In the genomic region with DNA sequence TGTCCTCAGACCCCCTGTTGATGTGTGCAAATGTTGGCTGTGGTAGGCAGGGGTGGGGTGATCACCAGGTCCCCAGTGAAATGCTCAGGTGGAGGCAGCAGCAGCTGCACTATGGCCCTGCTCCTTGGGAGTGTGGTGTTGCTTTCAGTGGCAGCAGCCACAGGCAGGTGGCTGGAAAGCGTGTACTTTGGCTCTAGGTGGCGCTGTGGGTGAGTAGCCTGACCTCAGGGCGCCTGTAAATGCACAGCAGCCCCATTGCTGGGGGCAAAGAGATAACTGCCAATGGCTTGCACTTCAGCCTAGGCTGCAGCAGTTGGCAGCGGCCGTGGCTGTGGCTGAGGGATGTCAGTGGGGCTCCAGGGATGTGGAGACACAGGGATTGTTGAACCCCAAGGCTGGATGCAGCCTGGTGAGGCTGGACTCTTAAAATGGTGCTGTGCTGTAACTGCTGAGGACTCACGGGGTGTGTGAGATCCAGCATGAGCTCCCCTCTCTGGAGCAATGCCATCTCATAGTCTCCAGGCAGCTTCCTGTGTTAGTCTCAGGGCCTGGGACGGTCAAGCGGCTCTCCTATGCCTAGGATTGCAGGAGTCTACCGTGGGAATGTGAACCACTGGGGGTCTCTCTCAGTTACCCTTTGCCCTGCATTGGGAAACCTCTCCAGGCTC, we compare ENCODE assay signal across 1 cellular context.
TF ChIP-seq lines count a peak whose summit lies in the region.

No MANE protein-coding gene starts in this region.

TF ChIP-seq in GM23338, 12 proteins besides CTCF, POLR2A, EP300 and RAD21 (continued from another document):
- TF ChIP-seq, protein P1, sequence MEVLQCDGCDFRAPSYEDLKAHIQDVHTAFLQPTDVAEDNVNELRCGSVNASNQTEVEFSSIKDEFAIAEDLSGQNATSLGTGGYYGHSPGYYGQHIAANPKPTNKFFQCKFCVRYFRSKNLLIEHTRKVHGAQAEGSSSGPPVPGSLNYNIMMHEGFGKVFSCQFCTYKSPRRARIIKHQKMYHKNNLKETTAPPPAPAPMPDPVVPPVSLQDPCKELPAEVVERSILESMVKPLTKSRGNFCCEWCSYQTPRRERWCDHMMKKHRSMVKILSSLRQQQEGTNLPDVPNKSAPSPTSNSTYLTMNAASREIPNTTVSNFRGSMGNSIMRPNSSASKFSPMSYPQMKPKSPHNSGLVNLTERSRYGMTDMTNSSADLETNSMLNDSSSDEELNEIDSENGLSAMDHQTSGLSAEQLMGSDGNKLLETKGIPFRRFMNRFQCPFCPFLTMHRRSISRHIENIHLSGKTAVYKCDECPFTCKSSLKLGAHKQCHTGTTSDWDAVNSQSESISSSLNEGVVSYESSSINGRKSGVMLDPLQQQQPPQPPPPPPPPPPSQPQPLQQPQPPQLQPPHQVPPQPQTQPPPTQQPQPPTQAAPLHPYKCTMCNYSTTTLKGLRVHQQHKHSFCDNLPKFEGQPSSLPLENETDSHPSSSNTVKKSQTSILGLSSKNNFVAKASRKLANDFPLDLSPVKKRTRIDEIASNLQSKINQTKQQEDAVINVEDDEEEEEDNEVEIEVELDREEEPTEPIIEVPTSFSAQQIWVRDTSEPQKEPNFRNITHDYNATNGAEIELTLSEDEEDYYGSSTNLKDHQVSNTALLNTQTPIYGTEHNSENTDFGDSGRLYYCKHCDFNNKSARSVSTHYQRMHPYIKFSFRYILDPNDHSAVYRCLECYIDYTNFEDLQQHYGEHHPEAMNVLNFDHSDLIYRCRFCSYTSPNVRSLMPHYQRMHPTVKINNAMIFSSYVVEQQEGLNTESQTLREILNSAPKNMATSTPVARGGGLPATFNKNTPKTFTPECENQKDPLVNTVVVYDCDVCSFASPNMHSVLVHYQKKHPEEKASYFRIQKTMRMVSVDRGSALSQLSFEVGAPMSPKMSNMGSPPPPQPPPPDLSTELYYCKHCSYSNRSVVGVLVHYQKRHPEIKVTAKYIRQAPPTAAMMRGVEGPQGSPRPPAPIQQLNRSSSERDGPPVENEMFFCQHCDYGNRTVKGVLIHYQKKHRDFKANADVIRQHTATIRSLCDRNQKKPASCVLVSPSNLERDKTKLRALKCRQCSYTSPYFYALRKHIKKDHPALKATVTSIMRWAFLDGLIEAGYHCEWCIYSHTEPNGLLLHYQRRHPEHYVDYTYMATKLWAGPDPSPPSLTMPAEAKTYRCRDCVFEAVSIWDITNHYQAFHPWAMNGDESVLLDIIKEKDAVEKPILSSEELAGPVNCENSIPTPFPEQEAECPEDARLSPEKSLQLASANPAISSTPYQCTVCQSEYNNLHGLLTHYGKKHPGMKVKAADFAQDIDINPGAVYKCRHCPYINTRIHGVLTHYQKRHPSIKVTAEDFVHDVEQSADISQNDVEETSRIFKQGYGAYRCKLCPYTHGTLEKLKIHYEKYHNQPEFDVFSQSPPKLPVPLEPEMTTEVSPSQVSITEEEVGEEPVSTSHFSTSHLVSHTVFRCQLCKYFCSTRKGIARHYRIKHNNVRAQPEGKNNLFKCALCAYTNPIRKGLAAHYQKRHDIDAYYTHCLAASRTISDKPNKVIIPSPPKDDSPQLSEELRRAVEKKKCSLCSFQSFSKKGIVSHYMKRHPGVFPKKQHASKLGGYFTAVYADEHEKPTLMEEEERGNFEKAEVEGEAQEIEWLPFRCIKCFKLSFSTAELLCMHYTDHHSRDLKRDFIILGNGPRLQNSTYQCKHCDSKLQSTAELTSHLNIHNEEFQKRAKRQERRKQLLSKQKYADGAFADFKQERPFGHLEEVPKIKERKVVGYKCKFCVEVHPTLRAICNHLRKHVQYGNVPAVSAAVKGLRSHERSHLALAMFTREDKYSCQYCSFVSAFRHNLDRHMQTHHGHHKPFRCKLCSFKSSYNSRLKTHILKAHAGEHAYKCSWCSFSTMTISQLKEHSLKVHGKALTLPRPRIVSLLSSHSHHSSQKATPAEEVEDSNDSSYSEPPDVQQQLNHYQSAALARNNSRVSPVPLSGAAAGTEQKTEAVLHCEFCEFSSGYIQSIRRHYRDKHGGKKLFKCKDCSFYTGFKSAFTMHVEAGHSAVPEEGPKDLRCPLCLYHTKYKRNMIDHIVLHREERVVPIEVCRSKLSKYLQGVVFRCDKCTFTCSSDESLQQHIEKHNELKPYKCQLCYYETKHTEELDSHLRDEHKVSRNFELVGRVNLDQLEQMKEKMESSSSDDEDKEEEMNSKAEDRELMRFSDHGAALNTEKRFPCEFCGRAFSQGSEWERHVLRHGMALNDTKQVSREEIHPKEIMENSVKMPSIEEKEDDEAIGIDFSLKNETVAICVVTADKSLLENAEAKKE (CRISPR knock-in tag; IDR thresholded peaks at IDR 0.05): no peak
- TF ChIP-seq STAT1 (IDR thresholded peaks at IDR 0.05; ENCODE audit: unreplicated experiment): no peak
- no peak for TF ChIP-seq NANOG (IDR thresholded peaks at IDR 0.05; ENCODE audit: borderline replicate concordance)
- TF ChIP-seq JUNB (IDR thresholded peaks at IDR 0.05; ENCODE audit: unreplicated experiment): no peak
- no peak for TF ChIP-seq POLR2AphosphoS5 (IDR thresholded peaks at IDR 0.05; ENCODE audit: low read depth)
- no peak for TF ChIP-seq ZNF331 (CRISPR knock-in tag; IDR thresholded peaks at IDR 0.05; ENCODE audit: low read depth)
- TF ChIP-seq, protein P2, sequence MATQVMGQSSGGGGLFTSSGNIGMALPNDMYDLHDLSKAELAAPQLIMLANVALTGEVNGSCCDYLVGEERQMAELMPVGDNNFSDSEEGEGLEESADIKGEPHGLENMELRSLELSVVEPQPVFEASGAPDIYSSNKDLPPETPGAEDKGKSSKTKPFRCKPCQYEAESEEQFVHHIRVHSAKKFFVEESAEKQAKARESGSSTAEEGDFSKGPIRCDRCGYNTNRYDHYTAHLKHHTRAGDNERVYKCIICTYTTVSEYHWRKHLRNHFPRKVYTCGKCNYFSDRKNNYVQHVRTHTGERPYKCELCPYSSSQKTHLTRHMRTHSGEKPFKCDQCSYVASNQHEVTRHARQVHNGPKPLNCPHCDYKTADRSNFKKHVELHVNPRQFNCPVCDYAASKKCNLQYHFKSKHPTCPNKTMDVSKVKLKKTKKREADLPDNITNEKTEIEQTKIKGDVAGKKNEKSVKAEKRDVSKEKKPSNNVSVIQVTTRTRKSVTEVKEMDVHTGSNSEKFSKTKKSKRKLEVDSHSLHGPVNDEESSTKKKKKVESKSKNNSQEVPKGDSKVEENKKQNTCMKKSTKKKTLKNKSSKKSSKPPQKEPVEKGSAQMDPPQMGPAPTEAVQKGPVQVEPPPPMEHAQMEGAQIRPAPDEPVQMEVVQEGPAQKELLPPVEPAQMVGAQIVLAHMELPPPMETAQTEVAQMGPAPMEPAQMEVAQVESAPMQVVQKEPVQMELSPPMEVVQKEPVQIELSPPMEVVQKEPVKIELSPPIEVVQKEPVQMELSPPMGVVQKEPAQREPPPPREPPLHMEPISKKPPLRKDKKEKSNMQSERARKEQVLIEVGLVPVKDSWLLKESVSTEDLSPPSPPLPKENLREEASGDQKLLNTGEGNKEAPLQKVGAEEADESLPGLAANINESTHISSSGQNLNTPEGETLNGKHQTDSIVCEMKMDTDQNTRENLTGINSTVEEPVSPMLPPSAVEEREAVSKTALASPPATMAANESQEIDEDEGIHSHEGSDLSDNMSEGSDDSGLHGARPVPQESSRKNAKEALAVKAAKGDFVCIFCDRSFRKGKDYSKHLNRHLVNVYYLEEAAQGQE (IDR thresholded peaks at IDR 0.05; ENCODE audit: unreplicated experiment): no peak
- TF ChIP-seq EZH2 (IDR thresholded peaks at IDR 0.05; ENCODE audit: low read depth, unreplicated experiment): no peak
- no peak for TF ChIP-seq ZNF114 (CRISPR knock-in tag; IDR thresholded peaks at IDR 0.05)
